Comparison of ENCODE assay signal across 8 cellular contexts in the genomic region with DNA sequence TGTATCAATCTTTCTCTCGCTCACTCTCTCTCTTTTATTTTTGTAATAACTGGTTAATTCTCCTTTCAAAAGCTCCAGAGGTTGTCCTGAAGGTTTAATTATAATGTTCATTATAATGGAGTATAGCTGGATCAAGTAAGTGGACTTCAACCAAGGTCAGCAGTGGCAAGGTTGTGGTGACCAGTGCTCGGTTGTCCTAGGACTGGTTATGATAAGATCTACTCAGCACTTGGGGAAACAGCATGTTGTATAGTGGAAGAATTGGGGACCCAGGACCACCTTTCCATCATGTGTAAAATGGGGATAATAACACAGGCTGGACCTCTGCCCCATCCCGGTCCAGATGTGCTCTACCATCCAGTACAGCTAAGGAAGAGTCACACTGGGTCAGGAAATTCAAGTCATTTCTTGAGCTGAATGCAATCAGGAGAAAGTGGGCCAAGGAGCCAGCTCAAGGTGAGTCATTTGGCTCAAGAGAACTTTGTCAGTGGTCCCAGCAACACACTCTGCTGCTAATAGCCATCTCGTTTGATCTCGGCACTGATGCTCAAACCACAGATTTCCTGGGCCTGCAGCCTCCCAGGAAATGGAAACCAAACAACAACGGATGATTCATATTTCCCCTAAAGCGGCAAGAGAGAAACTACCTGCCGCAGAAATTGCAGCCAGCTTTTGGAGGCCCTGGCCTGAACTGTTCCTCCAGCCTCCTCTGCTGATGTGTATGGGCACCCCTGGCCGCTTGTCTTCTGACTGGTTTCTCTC.
DNase-seq lines count a peak whose midpoint lies in the region; ATAC-seq and TF ChIP-seq lines count a peak whose summit lies in the region.

No MANE protein-coding gene starts in this region.

- no peaks in the 10 kb centered on the region; the same call in none of the 2 replicates for H3K27me3 Mint-ChIP-seq in HFFc6 (ENCODE audit: insufficient read depth)
- no peaks in the 10 kb centered on the region for H3K27me3 Mint-ChIP-seq in activated T-cell treated with anti-CD3 and anti-CD28 coated beads, Interleukin-2, amount 50 U/mL, for 4 hours (ENCODE audit: low read depth)

- H3K36me3 Mint-ChIP-seq in HFFc6 (ENCODE audit: low read depth): no peaks in the 10 kb centered on the region
- H3K36me3 Mint-ChIP-seq in activated T-cell treated with anti-CD3 and anti-CD28 coated beads, Interleukin-2, amount 50 U/mL, for 4 hours (ENCODE audit: insufficient read depth): no peaks in the 10 kb centered on the region

- ATAC-seq in activated T-cell treated with anti-CD3 and anti-CD28 coated beads, Interleukin-2, amount 50 U/mL, for 4 hours: peak; percentile 81 to 86

- peak overlapping the region; percentile 56 for H3K4me3 Mint-ChIP-seq in HFFc6
- peak overlapping the region; percentile 35 for H3K4me3 Mint-ChIP-seq in activated T-cell treated with anti-CD3 and anti-CD28 coated beads, Interleukin-2, amount 50 U/mL, for 4 hours

- no peaks in the 10 kb centered on the region for H3K9me3 Mint-ChIP-seq in HFFc6
- H3K9me3 Mint-ChIP-seq in activated T-cell treated with anti-CD3 and anti-CD28 coated beads, Interleukin-2, amount 50 U/mL, for 4 hours: no peaks in the 10 kb centered on the region

- peaks cover 66% of the 10 kb centered on the region for H3K4me1 Mint-ChIP-seq in HFFc6 (ENCODE audit: low read depth)
- peaks cover 64% of the 10 kb centered on the region for H3K4me1 Mint-ChIP-seq in activated T-cell treated with anti-CD3 and anti-CD28 coated beads, Interleukin-2, amount 50 U/mL, for 4 hours (ENCODE audit: low read depth)

- H3K27ac Mint-ChIP-seq in HFFc6: peak overlapping the region; percentile 78

- TF ChIP-seq CTCF in GM10266 (IDR thresholded peaks at IDR 0.05; ENCODE audit: control insufficient read depth, insufficient read depth, low read depth, missing control alignments): no peak
- no peak for TF ChIP-seq CTCF in HFFc6 (IDR thresholded peaks at IDR 0.05)

- peak; percentile 62 for DNase-seq in GM10266 (ENCODE audit: extremely low spot score)
- DNase-seq in HFFc6: peak; percentile 96
- peak; percentile 95 for DNase-seq in NCI-H226
- DNase-seq in activated T-cell treated with anti-CD3 and anti-CD28 coated beads, Interleukin-2, amount 50 U/mL, for 4 hours: peak; percentile 54
- DNase-seq in myocyte (ENCODE audit: low read depth): peak; percentile 81
- no peak for DNase-seq in OCI-M1 (lab: John Stamatoyannopoulos, UW)
- DNase-seq in NCI-H2107 (lab: John Stamatoyannopoulos, UW): no peak
- DNase-seq in GDM1 (lab: John Stamatoyannopoulos, UW): no peak

Comparison
In these comparisons a context has a peak if more than half of its experiments do, and no peak if none do; other contexts are left out.
1. DNase-seq: peak in GM10266 (single experiment), HFFc6 (single experiment), NCI-H226 (single experiment), activated T-cell treated with anti-CD3 and anti-CD28 coated beads, Interleukin-2, amount 50 U/mL, for 4 hours (single experiment) and myocyte (single experiment); none in OCI-M1 (single experiment), NCI-H2107 (single experiment) and GDM1 (single experiment).